11 cellular contexts compared by ENCODE assay signal in the genomic region with DNA sequence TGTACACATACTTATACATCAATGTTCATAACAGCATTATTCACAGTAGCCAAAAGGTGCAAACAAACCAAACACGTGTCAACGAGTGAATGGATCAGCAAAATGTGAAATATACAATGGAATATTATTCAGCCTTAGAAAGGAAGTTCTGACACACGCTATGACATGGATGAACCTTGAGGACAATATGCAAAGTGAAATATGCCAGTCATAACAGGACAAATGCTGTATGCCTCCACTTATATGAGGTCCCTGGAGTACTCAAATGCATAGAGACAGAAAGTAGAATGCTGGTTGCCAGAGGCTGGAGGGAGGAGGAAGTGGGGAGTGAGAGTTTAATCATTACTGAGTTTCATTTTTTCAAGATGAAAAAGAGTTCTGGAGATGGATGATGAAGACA. TPM values are rescaled to one million over a fixed set of nuclear protein-coding genes. Genes with fewer than 3 reads are reported as not detected.
DNase-seq lines count a peak whose midpoint lies in the region; ATAC-seq and TF ChIP-seq lines count a peak whose summit lies in the region.
"Had no signal": no experiment of that assay in that cellular context is flagged by ENCODE, and none has a peak within 500 bp of the region (broad histone marks: within the 10 kb centered on the region; RNA-seq: fewer than 3 reads in every experiment).

No MANE protein-coding gene starts in this region.

- H3K4me1 Mint-ChIP-seq in activated T-helper 17 cell treated with anti-CD3 and anti-CD28 coated beads, Interleukin-2, amount 50 U/mL, for 72 hours = peaks cover 28% of the 10 kb centered on the region

- ATAC-seq in GM18505 (IDR thresholded peaks at IDR 0.05; ENCODE audit: unreplicated experiment) (peak; percentile 94), GM19468 (IDR thresholded peaks at IDR 0.05; ENCODE audit: extremely low read depth, unreplicated experiment) (peak; percentile 90), HG03097 (IDR thresholded peaks at IDR 0.05; ENCODE audit: low FRiP score, unreplicated experiment) (peak; percentile 95)
- ATAC-seq in activated T-helper 17 cell treated with anti-CD3 and anti-CD28 coated beads, Interleukin-2, amount 50 U/mL, for 72 hours (replicated peaks) = peak; percentile 91

- peak overlapping the region; percentile 96 for H3K27ac Mint-ChIP-seq in activated T-helper 17 cell treated with anti-CD3 and anti-CD28 coated beads, Interleukin-2, amount 50 U/mL, for 72 hours

- TF ChIP-seq POLR2A in GM18505 (IDR thresholded peaks at IDR 0.05; ENCODE audit: borderline replicate concordance, extremely low read depth, insufficient read depth, insufficient read length) = no peak

- DNase-seq in islet precursor cell (no peak), NCI-H1417 treated with DMSO at 0.1 percent for 48 hours (lab: John Stamatoyannopoulos, UW) (no peak), NCI-H128 (lab: John Stamatoyannopoulos, UW; ENCODE audit: unreplicated experiment) (no peak), NK-92 (lab: John Stamatoyannopoulos, UW; ENCODE audit: unreplicated experiment) (no peak)
- DNase-seq: activated CD8-positive, alpha-beta memory T cell treated with anti-CD3 and anti-CD28 coated beads for 24 hours had no signal

- no peaks in the 10 kb centered on the region for H3K9me3 Mint-ChIP-seq in activated T-helper 17 cell treated with anti-CD3 and anti-CD28 coated beads, Interleukin-2, amount 50 U/mL, for 72 hours

- peak overlapping the region; percentile 49 for H3K4me3 Mint-ChIP-seq in activated T-helper 17 cell treated with anti-CD3 and anti-CD28 coated beads, Interleukin-2, amount 50 U/mL, for 72 hours

- H3K36me3 Mint-ChIP-seq in activated T-helper 17 cell treated with anti-CD3 and anti-CD28 coated beads, Interleukin-2, amount 50 U/mL, for 72 hours (ENCODE audit: low read depth) = no peaks in the 10 kb centered on the region

- H3K27me3 Mint-ChIP-seq in activated T-helper 17 cell treated with anti-CD3 and anti-CD28 coated beads, Interleukin-2, amount 50 U/mL, for 72 hours = no peaks in the 10 kb centered on the region

RNA-seq across cellular contexts. Expression of a gene that starts 37.8 kb away (rescaled TPM):
- total RNA-seq in activated T-helper 17 cell treated with anti-CD3 and anti-CD28 coated beads, Interleukin-2, amount 50 U/mL, for 72 hours = 10 to 100 TPM; 68.2 to 82.2 TPM

RNA-seq across cellular contexts. Expression of a gene that starts 40.3 kb away (rescaled TPM):
- not detected for total RNA-seq in activated T-helper 17 cell treated with anti-CD3 and anti-CD28 coated beads, Interleukin-2, amount 50 U/mL, for 72 hours
- total RNA-seq: dermis microvascular lymphatic vessel endothelial cell, HT-29 had no signal
